ENCODE assay signal across 8 cellular contexts in the genomic region with DNA sequence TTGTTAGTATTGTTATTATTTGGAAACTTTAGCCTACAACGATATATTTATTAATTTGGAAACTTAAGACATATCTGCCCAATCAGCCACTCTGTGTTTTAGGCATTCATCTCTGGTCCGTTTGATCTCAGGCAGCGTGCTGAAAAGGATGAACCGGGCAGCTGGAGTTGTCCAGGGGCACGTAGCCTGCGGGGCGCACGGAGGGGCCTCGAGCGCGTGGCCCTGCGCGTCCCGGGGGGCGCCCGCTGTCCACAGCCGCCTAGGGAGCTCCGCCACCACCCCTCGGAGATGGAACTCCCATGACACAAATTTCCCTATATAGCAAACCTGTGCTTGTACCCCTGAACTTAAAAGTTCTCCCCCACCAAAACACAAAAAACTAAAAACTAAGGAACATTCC. TPM values are rescaled to one million over a fixed set of nuclear protein-coding genes. Genes with fewer than 3 reads are reported as not detected.
A peak's percentile ranks its signal among the peaks of the same experiment; 100 is the strongest.
DNase-seq lines count a peak whose midpoint lies in the region; ATAC-seq, FAIRE-seq and TF ChIP-seq lines count a peak whose summit lies in the region.

No MANE protein-coding gene starts in this region.

- CTCF ChIA-PET in HepG2 (lab: Yijun Ruan, JAX; ENCODE audit: low intra/inter-chr PET ratio, low total read pairs), result no interaction called here

- H4K20me1 ChIP-seq in HepG2 (ENCODE audit: insufficient read depth, low read length), result no peaks in the 10 kb centered on the region

- H3K4me3 Mint-ChIP-seq in brain, result peak overlapping the region; percentile 36 to 70 (median 51)

- peaks cover 5% of the 10 kb centered on the region for H3K4me1 Mint-ChIP-seq in brain

- ATAC-seq in HepG2 (no peak), GM21515 (IDR thresholded peaks at IDR 0.05; ENCODE audit: unreplicated experiment) (no peak), GM21737 (IDR thresholded peaks at IDR 0.05; ENCODE audit: unreplicated experiment) (no peak)

- no peak for TF ChIP-seq RAD21 in liver (IDR thresholded peaks at IDR 0.05)
- TF ChIP-seq RAD21 in HepG2 (CRISPR knock-in tag; IDR thresholded peaks at IDR 0.05), result no peak

- H2AFZ ChIP-seq in HepG2 (ENCODE audit: low read length), result no peak overlapping the region

- no peak overlapping the region for H3K4me2 ChIP-seq in HepG2 (ENCODE audit: low read depth, low read length)

- POLR2A ChIA-PET in HepG2 (lab: Yijun Ruan, JAX), result no interaction called here

- in situ Hi-C loops in HepG2 (cut with HindIII; ENCODE audit: extremely low pct_ligation_motif_present, low pct_unique_long_range_greater_than_20kb), result no loop called here

- DNase-seq in HepG2 (ENCODE audit: low spot score), result no peak
- DNase-seq in NOMO-1 treated with dmso at 0.1 percent for 144 hours (lab: John Stamatoyannopoulos, UW; ENCODE audit: unreplicated experiment), result no peak
- no peak for DNase-seq in activated CD4-positive, alpha-beta T cell treated with anti-CD3 and anti-CD28 coated beads, Interleukin-2, amount 50 U/mL, for 4 hours

- H3K27me3 Mint-ChIP-seq in brain, result peaks cover 49% of the 10 kb centered on the region

- no TSS peak for BruUV-seq in HepG2 (replicated peaks; lab: Mats Ljungman, UMichigan)

- peak overlapping the region in 2 of 3 donors; percentile 63 to 68 for H3K4me3 ChIP-seq in liver (ENCODE audit: low read depth in 1 of 3, low read length in 3 of 3)
- no peak overlapping the region for H3K4me3 ChIP-seq in HepG2 (replicated peaks in 1 of 3; ENCODE audit: insufficient read depth in 1 of 3, low read depth in 2 of 3, low read length in 3 of 3)
- H3K4me3 ChIP-seq in mesodermal cell (ENCODE audit: extremely low read depth, insufficient read depth, low read length, poor library complexity, severe bottlenecking), result peak overlapping the region; percentile 35

- H3K27me3 ChIP-seq in liver (ENCODE audit: control insufficient read depth in 4 of 4, insufficient read depth in 4 of 4, low read length in 3 of 4), result peaks cover 0 to 3% (median 0%) of the 10 kb centered on the region in 4 donors
- H3K27me3 ChIP-seq in HepG2 (ENCODE audit: control insufficient read depth in 1 of 2, insufficient read depth in 2 of 2, low read length in 2 of 2), result 0 out of 5 replicates have a peak, but pooled peaks cover 0 to 4% of the 10 kb centered on the region in 2 experiments

- 74% methylated on average over 19 of the region's 19 CpGs for WGBS in liver
- WGBS in HepG2 (ENCODE audit: low lambda C conversion rate), result 87% methylated on average over 19 of the region's 19 CpGs
- WGBS in mesodermal cell (ENCODE audit: insufficient coverage in 2 of 2), 2 experiments, result 89 to 91% methylated on average over 18 of the region's 19 CpGs

- TF ChIP-seq EP300 in HepG2 (IDR thresholded peaks at IDR 0.05; ENCODE audit: low read depth in 2 of 2, low read length in 2 of 2) (no peak), HepG2 (CRISPR knock-in tag; IDR thresholded peaks at IDR 0.05; ENCODE audit: borderline replicate concordance) (no peak)

- H3K9me3 ChIP-seq in liver (ENCODE audit: control insufficient read depth in 4 of 4, low read length in 3 of 4) (peaks cover 0 to under 1% (median 0%) of the 10 kb centered on the region in 4 donors), HepG2 (ENCODE audit: low read length) (no peaks in the 10 kb centered on the region), mesodermal cell (ENCODE audit: control insufficient read depth, low read length) (no peaks in the 10 kb centered on the region)

- no peaks in the 10 kb centered on the region for H3K79me2 ChIP-seq in HepG2 (ENCODE audit: insufficient read depth, low read length)

- TF ChIP-seq CTCF in liver (IDR thresholded peaks at IDR 0.05; ENCODE audit: low read depth, low read length, missing input control) (no peak), HepG2 (CRISPR knock-in tag; IDR thresholded peaks at IDR 0.05) (no peak), brain (conservative IDR thresholded peaks at IDR 0.05) (no peak)

- intact Hi-C loops in HepG2 (cut with micrococcal nuclease; ENCODE audit: unreplicated experiment), result no loop called here

- TF ChIP-seq POLR2A in HepG2 (IDR thresholded peaks at IDR 0.05; ENCODE audit: insufficient read depth in 1 of 2, low read depth in 2 of 2, low read length in 2 of 2), result no peak

- H3K9ac ChIP-seq in liver (ENCODE audit: low read depth in 1 of 2, low read length in 2 of 2), result no peak overlapping the region
- no peak overlapping the region for H3K9ac ChIP-seq in HepG2 (ENCODE audit: insufficient read depth, low read depth, low read length)

- H3K27ac ChIP-seq in liver (ENCODE audit: low read depth in 1 of 2, low read length in 2 of 2), result no peak overlapping the region
- H3K27ac ChIP-seq in HepG2 (ENCODE audit: extremely low read length, insufficient read depth, low read length), result no peak overlapping the region
- H3K27ac ChIP-seq in mesodermal cell (ENCODE audit: low read depth, low read length, severe bottlenecking), result no peak overlapping the region

- H3K36me3 ChIP-seq in liver (ENCODE audit: control insufficient read depth in 4 of 4, insufficient read depth in 3 of 4, low read depth in 1 of 4, low read length in 3 of 4) (no peaks in the 10 kb centered on the region), HepG2 (replicated peaks in 1 of 2; ENCODE audit: control insufficient read depth in 1 of 2, insufficient read depth in 2 of 2, low read length in 2 of 2) (no peaks in the 10 kb centered on the region), mesodermal cell (ENCODE audit: control insufficient read depth, insufficient read depth, low read length) (no peaks in the 10 kb centered on the region)

- H3K27ac Mint-ChIP-seq in brain, result no peak overlapping the region

- no peak for FAIRE-seq in HepG2 (lab: Jason Lieb, UNC)

- H3K9me3 Mint-ChIP-seq in brain, result peaks cover 0 to 3% (median 0%) of the 10 kb centered on the region in 5 experiments

- H3K36me3 Mint-ChIP-seq in brain, result no peaks in the 10 kb centered on the region

- H3K4me1 ChIP-seq in liver (ENCODE audit: control insufficient read depth in 4 of 4, insufficient read depth in 4 of 4, low read length in 3 of 4), result peaks cover 0 to 5% (median 2%) of the 10 kb centered on the region in 4 donors
- H3K4me1 ChIP-seq in HepG2 (ENCODE audit: insufficient read depth, low read length), result peaks cover 15% of the 10 kb centered on the region
- no peaks in the 10 kb centered on the region for H3K4me1 ChIP-seq in mesodermal cell (ENCODE audit: control insufficient read depth, insufficient read depth, low read length, poor library complexity, severe bottlenecking)

TF ChIP-seq in liver, 16 proteins besides CTCF, POLR2A, EP300 and RAD21 (continues in another document):
- TF ChIP-seq NR2F2 (IDR thresholded peaks at IDR 0.05) (no peak), TAF1 (conservative IDR thresholded peaks at IDR 0.05) (no peak), FOXA1 (IDR thresholded peaks at IDR 0.05) (no peak), GABPA (IDR thresholded peaks at IDR 0.05 in 1 of 2, conservative IDR thresholded peaks at IDR 0.05 in 1 of 2) (no peak)
- TF ChIP-seq, protein P1, sequence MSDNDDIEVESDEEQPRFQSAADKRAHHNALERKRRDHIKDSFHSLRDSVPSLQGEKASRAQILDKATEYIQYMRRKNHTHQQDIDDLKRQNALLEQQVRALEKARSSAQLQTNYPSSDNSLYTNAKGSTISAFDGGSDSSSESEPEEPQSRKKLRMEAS (IDR thresholded peaks at IDR 0.05), result no peak
- TF ChIP-seq, protein P2, sequence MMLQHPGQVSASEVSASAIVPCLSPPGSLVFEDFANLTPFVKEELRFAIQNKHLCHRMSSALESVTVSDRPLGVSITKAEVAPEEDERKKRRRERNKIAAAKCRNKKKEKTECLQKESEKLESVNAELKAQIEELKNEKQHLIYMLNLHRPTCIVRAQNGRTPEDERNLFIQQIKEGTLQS (IDR thresholded peaks at IDR 0.05), result no peak

TF ChIP-seq in HepG2, 621 proteins besides CTCF, POLR2A, EP300 and RAD21:
- TF ChIP-seq, protein P3, sequence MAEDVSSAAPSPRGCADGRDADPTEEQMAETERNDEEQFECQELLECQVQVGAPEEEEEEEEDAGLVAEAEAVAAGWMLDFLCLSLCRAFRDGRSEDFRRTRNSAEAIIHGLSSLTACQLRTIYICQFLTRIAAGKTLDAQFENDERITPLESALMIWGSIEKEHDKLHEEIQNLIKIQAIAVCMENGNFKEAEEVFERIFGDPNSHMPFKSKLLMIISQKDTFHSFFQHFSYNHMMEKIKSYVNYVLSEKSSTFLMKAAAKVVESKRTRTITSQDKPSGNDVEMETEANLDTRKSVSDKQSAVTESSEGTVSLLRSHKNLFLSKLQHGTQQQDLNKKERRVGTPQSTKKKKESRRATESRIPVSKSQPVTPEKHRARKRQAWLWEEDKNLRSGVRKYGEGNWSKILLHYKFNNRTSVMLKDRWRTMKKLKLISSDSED (CRISPR knock-in tag; IDR thresholded peaks at IDR 0.05), result no peak
- TF ChIP-seq ZNF619 (CRISPR knock-in tag; IDR thresholded peaks at IDR 0.05), result no peak

RNA-seq across cellular contexts. Expression of a gene that starts 24.3 kb away (rescaled TPM):
- total RNA-seq in liver, result 10 to 100 TPM in 1 of 2 donors, under 1 TPM in 1; 0.25 to 54.5 TPM
- 1 to 10 TPM in 1 of 2 donors, under 1 TPM in 1; 0.50 to 1.6 TPM for polyA plus RNA-seq in liver
- 22.9 and 54.3 TPM in 2 replicates for total RNA-seq in HepG2 (2016; rRNA removed; fragmentation: Illumina TruSeq; extraction: Trizol)
- total RNA-seq in HepG2 (2016; cell fraction: cytosol; rRNA removed; fragmentation: Illumina TruSeq; extraction: Trizol; ENCODE audit: low read depth), result 2.3 and 2.6 TPM in 2 replicates
- total RNA-seq in HepG2 (2016; cell fraction: insoluble cytoplasmic fraction; rRNA removed; fragmentation: Illumina TruSeq; extraction: Trizol), result 19.0 and 47.1 TPM in 2 replicates
- 8.0 and 10.9 TPM in 2 replicates for total RNA-seq in HepG2 (2016; cell fraction: membrane; rRNA removed; fragmentation: Illumina TruSeq; extraction: Trizol)
- total RNA-seq in HepG2 (2016; cell fraction: nucleus; rRNA removed; fragmentation: Illumina TruSeq; extraction: Trizol), result 63.2 and 64.1 TPM in 2 replicates
- polyA plus RNA-seq in HepG2 (2011; rRNA removed), result 4.7 and 6.7 TPM in 2 replicates
- polyA plus RNA-seq in HepG2 (2011; cell fraction: cytosol; rRNA removed), result 5.0 and 5.1 TPM in 2 replicates
- 10.0 and 14.1 TPM in 2 replicates for polyA plus RNA-seq in HepG2 (2011; cell fraction: nucleus; rRNA removed)
- polyA plus RNA-seq in HepG2 (2012), result 6.6 and 17.1 TPM in 2 replicates
- polyA plus RNA-seq in HepG2 (2016; cell fraction: cytosol; fragmentation: Illumina TruSeq; extraction: Trizol; ENCODE audit: low read depth), result 1.0 and 1.3 TPM in 2 replicates
- 49.6 and 59.8 TPM in 2 replicates for polyA plus RNA-seq in HepG2 (2016; cell fraction: insoluble cytoplasmic fraction; fragmentation: Illumina TruSeq; extraction: Trizol; ENCODE audit: low read depth)
- 2.2 and 3.0 TPM in 2 replicates for polyA plus RNA-seq in HepG2 (2016; cell fraction: membrane; fragmentation: Illumina TruSeq; extraction: Trizol; ENCODE audit: low read depth)
- polyA plus RNA-seq in HepG2 (2016; cell fraction: nucleus; fragmentation: Illumina TruSeq; extraction: Trizol; ENCODE audit: insufficient read depth, low read depth), result 88.9 and 112 TPM in 2 replicates
- polyA minus RNA-seq in HepG2 (2011; rRNA and poly(A)+ RNA removed; ENCODE audit: low replicate concordance), result 8.0 and 51.1 TPM in 2 replicates
- 16.7 and 21.3 TPM in 2 replicates for polyA minus RNA-seq in HepG2 (2011; cell fraction: cytosol; rRNA and poly(A)+ RNA removed)
- 25.5 and 35.3 TPM in 2 replicates for polyA minus RNA-seq in HepG2 (2011; cell fraction: nucleus; rRNA and poly(A)+ RNA removed)
- 51.3 TPM for polyA plus RNA-seq in brain (ENCODE audit: insufficient read depth, low read depth, low replicate concordance)
- polyA plus RNA-seq in mesodermal cell (2013, experiment 1 of 2), result 47.2 TPM
- polyA plus RNA-seq in mesodermal cell (2013, experiment 2 of 2), result 50.2 TPM

Comparison
In these comparisons a context has a peak if more than half of its experiments do, and no peak if none do; other contexts are left out.
1. H3K4me3 ChIP-seq: peak in liver (2 of 3) and mesodermal cell (single experiment); none in HepG2 (0 of 3).